In the genomic region with DNA sequence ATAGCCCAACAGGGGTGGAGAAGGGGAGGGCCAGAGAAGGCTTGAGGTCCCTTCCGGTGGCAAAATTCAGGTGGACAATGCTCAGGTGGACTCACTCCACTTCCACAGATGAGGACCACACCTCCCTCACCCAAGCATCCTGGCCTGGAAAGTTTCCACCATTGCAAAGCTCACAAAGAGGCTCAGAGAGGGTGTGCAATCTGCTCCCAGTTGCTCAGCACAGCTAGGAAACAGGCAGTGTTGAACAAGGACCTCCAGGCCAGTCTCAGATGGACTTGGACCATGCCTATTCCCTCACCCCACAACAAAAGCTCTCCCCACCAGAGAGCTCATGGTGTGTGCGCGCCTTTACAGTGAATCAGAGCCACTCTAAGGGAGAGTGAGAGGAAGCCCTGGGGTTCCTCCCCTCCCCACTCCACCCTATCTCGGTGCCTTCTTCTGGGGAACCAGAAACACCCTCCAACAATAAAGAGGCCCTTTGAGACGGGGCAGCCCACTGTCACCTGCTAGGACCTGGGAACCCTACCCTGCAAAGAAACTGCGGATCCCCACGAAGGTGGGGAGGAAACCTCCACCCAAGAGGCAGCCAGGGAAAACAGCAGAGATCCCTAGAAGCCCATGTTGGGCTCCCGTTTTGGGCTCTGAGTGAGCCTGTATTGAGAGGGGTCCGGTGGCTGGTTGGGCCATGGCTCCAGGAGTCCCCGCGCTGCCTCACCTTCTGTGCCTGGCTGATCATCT, we compare ENCODE assay signal across 1 cellular context.
TF ChIP-seq lines count a peak whose summit lies in the region.

No MANE protein-coding gene starts in this region.

TF ChIP-seq in H1, 55 proteins besides CTCF, POLR2A, EP300 and RAD21:
- no peak for TF ChIP-seq NRF1 (IDR thresholded peaks at IDR 0.05; ENCODE audit: low read depth, low read length)
- peak; percentile 32 for TF ChIP-seq ASH2L (IDR thresholded peaks at IDR 0.05; ENCODE audit: low read length)
